21 cellular contexts compared by ENCODE assay signal in genomic region chr13:99122171-99122570, GRCh38.
DNase-seq lines count a peak whose midpoint lies in the region; ATAC-seq and TF ChIP-seq lines count a peak whose summit lies in the region.
"Had no signal": no experiment of that assay in that cellular context is flagged by ENCODE, and none has a peak within 500 bp of the region (broad histone marks: within the 10 kb centered on the region; RNA-seq: fewer than 3 reads in every experiment).

No MANE protein-coding gene starts in this region.

- no peak overlapping the region for H3K4me3 ChIP-seq in Karpas-422 (ENCODE audit: low read length)
- no peak overlapping the region for H3K4me3 ChIP-seq in neural progenitor cell
- H3K4me3 ChIP-seq: MG63 had no signal

- peaks cover 2% of the 10 kb centered on the region for H3K27me3 Mint-ChIP-seq in activated CD8-positive, alpha-beta T cell treated with anti-CD3 and anti-CD28 coated beads for 36 hours
- no peaks in the 10 kb centered on the region for H3K27me3 Mint-ChIP-seq in activated CD8-positive, alpha-beta T cell treated with anti-CD3 and anti-CD28 coated beads, Interleukin-2, amount 10 ng/mL, durations not matched to agents 7 days and 5 days (ENCODE audit: low read depth)
- peaks cover 3% of the 10 kb centered on the region for H3K27me3 Mint-ChIP-seq in activated T-helper 17 cell treated with anti-CD3 and anti-CD28 coated beads, Interleukin-2, amount 50 U/mL, for 72 hours
- H3K27me3 Mint-ChIP-seq in neural progenitor cell (ENCODE audit: insufficient read depth, low read depth): no peaks in the 10 kb centered on the region
- H3K27me3 Mint-ChIP-seq in naive thymus-derived CD8-positive, alpha-beta T cell: peaks cover 0 to 21% (median 5%) of the 10 kb centered on the region in 5 donors
- H3K27me3 Mint-ChIP-seq: CD4-positive, alpha-beta memory T cell had no signal

- H3F3A ChIP-seq in neural progenitor cell (ENCODE audit: low read depth): no peaks in the 10 kb centered on the region

- H3K27ac Mint-ChIP-seq in activated CD8-positive, alpha-beta T cell treated with anti-CD3 and anti-CD28 coated beads for 36 hours: no peak overlapping the region
- H3K27ac Mint-ChIP-seq in activated CD8-positive, alpha-beta T cell treated with anti-CD3 and anti-CD28 coated beads, Interleukin-2, amount 10 ng/mL, durations not matched to agents 7 days and 5 days: no peak overlapping the region
- peak overlapping the region; percentile 30 for H3K27ac Mint-ChIP-seq in activated T-helper 17 cell treated with anti-CD3 and anti-CD28 coated beads, Interleukin-2, amount 50 U/mL, for 72 hours
- H3K27ac Mint-ChIP-seq in neural progenitor cell: no peak overlapping the region
- H3K27ac Mint-ChIP-seq in naive thymus-derived CD8-positive, alpha-beta T cell: no peak overlapping the region
- H3K27ac Mint-ChIP-seq: HFFc6 had no signal

- H3K4me3 Mint-ChIP-seq in activated CD8-positive, alpha-beta T cell treated with anti-CD3 and anti-CD28 coated beads for 36 hours: peak overlapping the region; percentile 16
- no peak overlapping the region for H3K4me3 Mint-ChIP-seq in activated CD8-positive, alpha-beta T cell treated with anti-CD3 and anti-CD28 coated beads, Interleukin-2, amount 10 ng/mL, durations not matched to agents 7 days and 5 days
- H3K4me3 Mint-ChIP-seq in activated T-helper 17 cell treated with anti-CD3 and anti-CD28 coated beads, Interleukin-2, amount 50 U/mL, for 72 hours: peak overlapping the region; percentile 63
- H3K4me3 Mint-ChIP-seq in neural progenitor cell: no peak overlapping the region
- H3K4me3 Mint-ChIP-seq in naive thymus-derived CD8-positive, alpha-beta T cell: no peak overlapping the region
- H3K4me3 Mint-ChIP-seq: HFFc6 had no signal

- TF ChIP-seq CTCF in activated CD8-positive, alpha-beta T cell treated with anti-CD3 and anti-CD28 coated beads for 36 hours (IDR thresholded peaks at IDR 0.05): no peak
- TF ChIP-seq CTCF in neural progenitor cell (IDR thresholded peaks at IDR 0.05) (no peak), omental fat pad (IDR thresholded peaks at IDR 0.05) (no peak)

- H3K9ac ChIP-seq in Karpas-422 (ENCODE audit: low read length) (no peak overlapping the region), neural progenitor cell (no peak overlapping the region)
- H3K9ac ChIP-seq: KMS-11 had no signal

- H3K9me3 Mint-ChIP-seq in activated CD8-positive, alpha-beta T cell treated with anti-CD3 and anti-CD28 coated beads for 36 hours: peaks cover 5% of the 10 kb centered on the region
- peaks cover 6% of the 10 kb centered on the region for H3K9me3 Mint-ChIP-seq in activated CD8-positive, alpha-beta T cell treated with anti-CD3 and anti-CD28 coated beads, Interleukin-2, amount 10 ng/mL, durations not matched to agents 7 days and 5 days (ENCODE audit: insufficient read depth)
- no peaks in the 10 kb centered on the region for H3K9me3 Mint-ChIP-seq in activated T-helper 17 cell treated with anti-CD3 and anti-CD28 coated beads, Interleukin-2, amount 50 U/mL, for 72 hours
- H3K9me3 Mint-ChIP-seq in neural progenitor cell: no peaks in the 10 kb centered on the region
- no peaks in the 10 kb centered on the region for H3K9me3 Mint-ChIP-seq in naive thymus-derived CD8-positive, alpha-beta T cell
- H3K9me3 Mint-ChIP-seq: CD4-positive, alpha-beta memory T cell; HFFc6 had no signal

- CTCF ChIA-PET in activated CD8-positive, alpha-beta T cell treated with anti-CD3 and anti-CD28 coated beads for 36 hours (lab: Charles Lee): interaction anchor here (1.0 to 1.2 kb wide), 2 partner anchors 19 to 136 kb away, joined by 3 read pairs; no protein-coding TSS in a partner anchor
- CTCF ChIA-PET in activated CD8-positive, alpha-beta T cell treated with anti-CD3 and anti-CD28 coated beads, Interleukin-2, amount 10 ng/mL, durations not matched to agents 7 days and 5 days (lab: Charles Lee): interaction anchor here (1.0 to 1.7 kb wide), 4 partner anchors 54 to 383 kb away, joined by 3 to 5 read pairs (median 4); no protein-coding TSS in a partner anchor

- intact Hi-C loops in activated CD8-positive, alpha-beta T cell treated with anti-CD3 and anti-CD28 coated beads for 36 hours (cut with micrococcal nuclease): no loop called here

- no peak overlapping the region for H3K27ac ChIP-seq in Karpas-422 (ENCODE audit: low read length)
- H3K27ac ChIP-seq in neural progenitor cell: no peak overlapping the region
- H3K27ac ChIP-seq: HL-60, KMS-11 had no signal

- POLR2A ChIA-PET in activated CD8-positive, alpha-beta T cell treated with anti-CD3 and anti-CD28 coated beads for 36 hours (lab: Charles Lee): interaction anchor here (0.6 to 0.7 kb wide), 2 partner anchors 78 to 485 kb away, joined by 3 read pairs; no protein-coding TSS in a partner anchor
- POLR2A ChIA-PET in activated CD8-positive, alpha-beta T cell treated with anti-CD3 and anti-CD28 coated beads, Interleukin-2, amount 10 ng/mL, durations not matched to agents 7 days and 5 days (lab: Charles Lee): interaction anchor here (1.6 kb wide), 1 partner anchor 34 kb away, joined by 4 read pairs; no protein-coding TSS in a partner anchor
- POLR2A ChIA-PET in naive thymus-derived CD8-positive, alpha-beta T cell (lab: Charles Lee): interaction anchor here (1.1 kb wide), 1 partner anchor 34 kb away, joined by 3 read pairs; no protein-coding TSS in a partner anchor

- no peak overlapping the region for H3K4me2 ChIP-seq in Karpas-422 (ENCODE audit: low read depth, low read length, poor library complexity, severe bottlenecking)
- no peak overlapping the region for H3K4me2 ChIP-seq in neural progenitor cell
- H3K4me2 ChIP-seq: KMS-11 had no signal

- no peaks in the 10 kb centered on the region for H3K27me3 ChIP-seq in Karpas-422 (ENCODE audit: low read length)
- no peaks in the 10 kb centered on the region for H3K27me3 ChIP-seq in neural progenitor cell
- H3K27me3 ChIP-seq: MG63 had no signal

- H3K4me1 ChIP-seq in Karpas-422 (ENCODE audit: low read length): peaks cover 6% of the 10 kb centered on the region; the same call in 1 of the 2 replicates
- H3K4me1 ChIP-seq in neural progenitor cell: no peaks in the 10 kb centered on the region

- DNase-seq in activated CD8-positive, alpha-beta T cell treated with anti-CD3 and anti-CD28 coated beads for 36 hours: no peak
- no peak for DNase-seq in activated CD8-positive, alpha-beta T cell treated with anti-CD3 and anti-CD28 coated beads, Interleukin-2, amount 10 ng/mL, durations not matched to agents 7 days and 5 days
- DNase-seq in Karpas-422: no peak
- no peak for DNase-seq in neural progenitor cell (ENCODE audit: low spot score)
- DNase-seq in naive thymus-derived CD8-positive, alpha-beta T cell: no peak
- DNase-seq in omental fat pad (ENCODE audit: low spot score): no peak
- DNase-seq in NCI-H82 treated with DMSO at 0.1 percent for 48 hours (lab: John Stamatoyannopoulos, UW; ENCODE audit: unreplicated experiment): no peak
- DNase-seq: CD4-positive, alpha-beta memory T cell; DMS79; H7; HFFc6; MG63; NCI-H1092 treated with DMSO at 0.1 percent for 48 hours; NCI-H2081; NCI-H2171 treated with DMSO at 0.1 percent for 48 hours; NCI-H446 treated with DMSO at 0.1 percent for 48 hours; NCI-H748 treated with DMSO at 0.1 percent for 48 hours; SHP77 had no signal

- H3K79me2 ChIP-seq in Karpas-422 (ENCODE audit: low read length) (no peaks in the 10 kb centered on the region), neural progenitor cell (ENCODE audit: low read depth) (no peaks in the 10 kb centered on the region)

- H3K36me3 Mint-ChIP-seq in activated CD8-positive, alpha-beta T cell treated with anti-CD3 and anti-CD28 coated beads for 36 hours (ENCODE audit: low read depth): peaks cover 5% of the 10 kb centered on the region
- H3K36me3 Mint-ChIP-seq in activated CD8-positive, alpha-beta T cell treated with anti-CD3 and anti-CD28 coated beads, Interleukin-2, amount 10 ng/mL, durations not matched to agents 7 days and 5 days (ENCODE audit: low read depth): peaks cover 3% of the 10 kb centered on the region
- H3K36me3 Mint-ChIP-seq in activated T-helper 17 cell treated with anti-CD3 and anti-CD28 coated beads, Interleukin-2, amount 50 U/mL, for 72 hours (ENCODE audit: low read depth): no peaks in the 10 kb centered on the region
- no peaks in the 10 kb centered on the region for H3K36me3 Mint-ChIP-seq in neural progenitor cell
- H3K36me3 Mint-ChIP-seq in naive thymus-derived CD8-positive, alpha-beta T cell: no peaks in the 10 kb centered on the region
- H3K36me3 Mint-ChIP-seq: CD4-positive, alpha-beta memory T cell had no signal

- H3K36me3 ChIP-seq in Karpas-422 (ENCODE audit: insufficient read depth, low read length) (no peaks in the 10 kb centered on the region), neural progenitor cell (no peaks in the 10 kb centered on the region)
- H3K36me3 ChIP-seq: MG63 had no signal

- H4K20me1 ChIP-seq in Karpas-422 (ENCODE audit: insufficient read depth, low read depth, low read length): no peaks in the 10 kb centered on the region
- no peaks in the 10 kb centered on the region for H4K20me1 ChIP-seq in neural progenitor cell (ENCODE audit: low read depth)

- peaks cover 45% of the 10 kb centered on the region for H3K4me1 Mint-ChIP-seq in activated CD8-positive, alpha-beta T cell treated with anti-CD3 and anti-CD28 coated beads for 36 hours (ENCODE audit: low read depth)
- H3K4me1 Mint-ChIP-seq in activated CD8-positive, alpha-beta T cell treated with anti-CD3 and anti-CD28 coated beads, Interleukin-2, amount 10 ng/mL, durations not matched to agents 7 days and 5 days (ENCODE audit: low read depth): peaks cover 31% of the 10 kb centered on the region
- peaks cover 36% of the 10 kb centered on the region for H3K4me1 Mint-ChIP-seq in activated T-helper 17 cell treated with anti-CD3 and anti-CD28 coated beads, Interleukin-2, amount 50 U/mL, for 72 hours
- H3K4me1 Mint-ChIP-seq in neural progenitor cell: no peaks in the 10 kb centered on the region
- H3K4me1 Mint-ChIP-seq in naive thymus-derived CD8-positive, alpha-beta T cell: peaks cover 5 to 11% (median 9%) of the 10 kb centered on the region in 4 donors

- H2AFZ ChIP-seq in Karpas-422 (ENCODE audit: low read length) (0 out of 2 replicates have a peak overlapping the region, but pooled peaks have one; percentile 46), neural progenitor cell (replicated peaks) (peak overlapping the region; percentile 77)

- H3K9me2 ChIP-seq in Karpas-422 (replicated peaks; ENCODE audit: insufficient read depth, low read length): no peaks in the 10 kb centered on the region

- H3K9me3 ChIP-seq in Karpas-422 (ENCODE audit: low read length): no peaks in the 10 kb centered on the region
- no peaks in the 10 kb centered on the region for H3K9me3 ChIP-seq in neural progenitor cell (ENCODE audit: low read depth)
- H3K9me3 ChIP-seq: MG63 had no signal

- no peak for ATAC-seq in activated CD8-positive, alpha-beta T cell treated with anti-CD3 and anti-CD28 coated beads for 36 hours
- no peak for ATAC-seq in activated CD8-positive, alpha-beta T cell treated with anti-CD3 and anti-CD28 coated beads, Interleukin-2, amount 10 ng/mL, durations not matched to agents 7 days and 5 days
- no peak for ATAC-seq in activated T-helper 17 cell treated with anti-CD3 and anti-CD28 coated beads, Interleukin-2, amount 50 U/mL, for 72 hours (replicated peaks)
- ATAC-seq in naive thymus-derived CD8-positive, alpha-beta T cell: no peak
- no peak for ATAC-seq in omental fat pad (ENCODE audit: low FRiP score)

Comparison
In these comparisons a context has a peak if more than half of its experiments do, and no peak if none do; other contexts are left out.
1. H3K4me3 Mint-ChIP-seq: peak in activated CD8-positive, alpha-beta T cell treated with anti-CD3 and anti-CD28 coated beads for 36 hours (single experiment) and activated T-helper 17 cell treated with anti-CD3 and anti-CD28 coated beads, Interleukin-2, amount 50 U/mL, for 72 hours (single experiment); none in activated CD8-positive, alpha-beta T cell treated with anti-CD3 and anti-CD28 coated beads, Interleukin-2, amount 10 ng/mL, durations not matched to agents 7 days and 5 days (single experiment), neural progenitor cell (single experiment) and naive thymus-derived CD8-positive, alpha-beta T cell (0 of 10).